Comparison of ENCODE assay signal across 1 cellular context in genomic region chr3:120323761-120324160, GRCh38.
TF ChIP-seq lines count a peak whose summit lies in the region.

No MANE protein-coding gene starts in this region.

TF ChIP-seq in GM12878, 131 proteins besides CTCF, POLR2A, EP300 and RAD21:
- peak; percentile 46 for TF ChIP-seq MEF2B (IDR thresholded peaks at IDR 0.05; ENCODE audit: partially characterized antibody, poor library complexity, severe bottlenecking)
